9 cellular contexts compared by ENCODE assay signal in genomic region chr19:29667941-29668340, GRCh38. TPM values are rescaled to one million over a fixed set of nuclear protein-coding genes. Genes with fewer than 3 reads are reported as not detected.
DNase-seq lines count a peak whose midpoint lies in the region; ATAC-seq and TF ChIP-seq lines count a peak whose summit lies in the region.
"Had no signal": no experiment of that assay in that cellular context is flagged by ENCODE, and none has a peak within 500 bp of the region (broad histone marks: within the 10 kb centered on the region; RNA-seq: fewer than 3 reads in every experiment).

No MANE protein-coding gene starts in this region.

- in situ Hi-C loops in IMR-90 (cut with MboI; ENCODE audit: low sequenced_read_pairs) (no loop called here), HAP-1 (cut with MboI; ENCODE audit: low sequenced_read_pairs) (no loop called here)

- intact Hi-C loops in IMR-90 (cut with micrococcal nuclease): loop anchor here (2.0 kb wide), 1 partner anchor 19 kb away; no protein-coding TSS in a partner anchor
- intact Hi-C loops in activated CD4-positive, alpha-beta T cell treated with anti-CD3 and anti-CD28 coated beads for 36 hours (cut with DNase I, micrococcal nuclease): loop anchor here (1.0 to 10.0 kb wide), 4 partner anchors 13 to 1547 kb away; partner anchors contain the start of gene UQCRFS1 (in 1 of the 2)

- peaks cover 41% of the 10 kb centered on the region for H3K36me3 Mint-ChIP-seq in activated CD4-positive, alpha-beta T cell treated with anti-CD3 and anti-CD28 coated beads for 36 hours (ENCODE audit: low read depth)
- peaks cover 40% of the 10 kb centered on the region for H3K36me3 Mint-ChIP-seq in stimulated activated naive CD8-positive, alpha-beta T cell treated with anti-CD3 and anti-CD28 coated beads, Interleukin-15, Interleukin-2, amounts not matched to agents 100 ng/mL and 50 ng/mL, for 24 hours (ENCODE audit: low read depth)

- peaks cover 25% of the 10 kb centered on the region for H3K4me1 ChIP-seq in IMR-90 (ENCODE audit: control insufficient read depth, insufficient read depth, low read length)
- H3K4me1 ChIP-seq in HAP-1: peaks cover 6% of the 10 kb centered on the region

- POLR2A ChIA-PET in IMR-90 (lab: Charles Lee; ENCODE audit: unreplicated experiment): interaction anchor here (0.5 kb wide), 1 partner anchor 183 kb away, joined by 6 read pairs; no protein-coding TSS in a partner anchor
- POLR2A ChIA-PET in activated CD4-positive, alpha-beta T cell treated with anti-CD3 and anti-CD28 coated beads for 36 hours (lab: Charles Lee): interaction anchor here (2.0 kb wide), 1 partner anchor 62 kb away, joined by 8 read pairs; the partner anchor contains the start of gene POP4

- no peak overlapping the region for H3K18ac ChIP-seq in IMR-90 (ENCODE audit: low read depth, low read length)

- H3K4me1 Mint-ChIP-seq in activated CD4-positive, alpha-beta T cell treated with anti-CD3 and anti-CD28 coated beads for 36 hours: peaks cover 76% of the 10 kb centered on the region
- peaks cover 85% of the 10 kb centered on the region for H3K4me1 Mint-ChIP-seq in stimulated activated naive CD8-positive, alpha-beta T cell treated with anti-CD3 and anti-CD28 coated beads, Interleukin-15, Interleukin-2, amounts not matched to agents 100 ng/mL and 50 ng/mL, for 24 hours (ENCODE audit: low read depth)

- H2BK20ac ChIP-seq in IMR-90 (ENCODE audit: low read depth, low read length): no peak overlapping the region

- H3K4ac ChIP-seq in IMR-90 (ENCODE audit: low read depth, low read length): no peak overlapping the region

- no CpG with 5 or more reads among the region's 7 CpGs for WGBS in IMR-90 (ENCODE audit: extremely low coverage in 2 of 2, insufficient read length in 1 of 2), 2 experiments

- H3K14ac ChIP-seq in IMR-90 (replicated peaks; ENCODE audit: low read depth, low read length): no peak overlapping the region

- H3K9me3 ChIP-seq in IMR-90 (ENCODE audit: control insufficient read depth, insufficient read depth, low read length) (no peaks in the 10 kb centered on the region), HAP-1 (no peaks in the 10 kb centered on the region)

- dilution Hi-C loops in IMR-90 (cut with HindIII; ENCODE audit: low sequenced_read_pairs, unreplicated experiment): no loop called here

- no peak for TF ChIP-seq POLR2A in IMR-90 (IDR thresholded peaks at IDR 0.05; ENCODE audit: low read depth, low read length)

- H2AK9ac ChIP-seq in IMR-90 (replicated peaks; ENCODE audit: low read depth, low read length, poor library complexity): no peak overlapping the region

- DNase-seq in IMR-90 (no peak), HAP-1 (ENCODE audit: low spot score in 2 of 2) (no peak), LoVo (ENCODE audit: low spot score) (no peak), C1 segment of cervical spinal cord (lab: John Stamatoyannopoulos, UW) (no peak)
- peak; percentile 80 for DNase-seq in activated CD4-positive, alpha-beta T cell treated with anti-CD3 and anti-CD28 coated beads for 36 hours
- DNase-seq in effector CD8-positive, alpha-beta T cell (lab: John Stamatoyannopoulos, UW): peak; percentile 26
- DNase-seq: NCI-H1694 had no signal

- no peak overlapping the region for H4K8ac ChIP-seq in IMR-90 (ENCODE audit: low read depth in 2 of 2, low read length in 2 of 2)

- H4K20me1 ChIP-seq in IMR-90 (ENCODE audit: insufficient read depth, low read length): peaks cover 38% of the 10 kb centered on the region

- no peak overlapping the region for H2BK120ac ChIP-seq in IMR-90 (ENCODE audit: low read depth, low read length)

- no peak overlapping the region for H3K23ac ChIP-seq in IMR-90 (ENCODE audit: low read depth, low read length)

- TF ChIP-seq RAD21 in IMR-90 (IDR thresholded peaks at IDR 0.05; ENCODE audit: low read length): no peak

- H3K27ac Mint-ChIP-seq in activated CD4-positive, alpha-beta T cell treated with anti-CD3 and anti-CD28 coated beads for 36 hours: peak overlapping the region; percentile 96
- H3K27ac Mint-ChIP-seq in stimulated activated naive CD8-positive, alpha-beta T cell treated with anti-CD3 and anti-CD28 coated beads, Interleukin-15, Interleukin-2, amounts not matched to agents 100 ng/mL and 50 ng/mL, for 24 hours: peak overlapping the region; percentile 80

- H3K27me3 ChIP-seq in IMR-90 (ENCODE audit: control insufficient read depth, insufficient read depth, low read length) (no peaks in the 10 kb centered on the region), HAP-1 (ENCODE audit: low read depth) (no peaks in the 10 kb centered on the region)

- no peak overlapping the region for H3K56ac ChIP-seq in IMR-90 (ENCODE audit: extremely low read depth, insufficient read depth, low read length)

- H2AFZ ChIP-seq in IMR-90 (replicated peaks; ENCODE audit: low read length, poor library complexity): no peak overlapping the region

- 0 out of 2 replicates have a peak overlapping the region, but pooled peaks have one; percentile 7 for H2AK5ac ChIP-seq in IMR-90 (ENCODE audit: low read depth, low read length)

- H3K4me2 ChIP-seq in IMR-90 (ENCODE audit: low read depth, low read length): no peak overlapping the region

- H3K9me1 ChIP-seq in IMR-90 (ENCODE audit: insufficient read depth, low read length): peaks cover 22% of the 10 kb centered on the region

- H4K91ac ChIP-seq in IMR-90 (ENCODE audit: insufficient read depth, low read depth, low read length): no peak overlapping the region

- no peak overlapping the region for H2BK15ac ChIP-seq in IMR-90 (ENCODE audit: low read depth, low read length)

- H3K9me3 Mint-ChIP-seq in activated CD4-positive, alpha-beta T cell treated with anti-CD3 and anti-CD28 coated beads for 36 hours (ENCODE audit: low read depth): no peaks in the 10 kb centered on the region
- H3K9me3 Mint-ChIP-seq in stimulated activated naive CD8-positive, alpha-beta T cell treated with anti-CD3 and anti-CD28 coated beads, Interleukin-15, Interleukin-2, amounts not matched to agents 100 ng/mL and 50 ng/mL, for 24 hours: no peaks in the 10 kb centered on the region

- ATAC-seq in IMR-90 (ENCODE audit: low read depth) (no peak), GM21737 (IDR thresholded peaks at IDR 0.05; ENCODE audit: unreplicated experiment) (no peak)
- peak; percentile 32 for ATAC-seq in activated CD4-positive, alpha-beta T cell treated with anti-CD3 and anti-CD28 coated beads for 36 hours

- no peak overlapping the region for H4K5ac ChIP-seq in IMR-90 (ENCODE audit: low read depth, low read length)

- no peak for TF ChIP-seq CTCF in IMR-90 (conservative IDR thresholded peaks at IDR 0.05; ENCODE audit: low read depth, low read length)

- peaks cover 22 to 73% of the 10 kb centered on the region in 2 experiments for H3K79me1 ChIP-seq in IMR-90 (ENCODE audit: low read depth in 1 of 2, low read length in 2 of 2)

- no peak overlapping the region for H2BK5ac ChIP-seq in IMR-90 (ENCODE audit: low read depth, low read length, poor library complexity, severe bottlenecking)

- BruUV-seq in IMR-90 (replicated peaks; lab: Mats Ljungman, UMichigan): no TSS peak

- H3K36me3 ChIP-seq in IMR-90 (ENCODE audit: control insufficient read depth, insufficient read depth, low read length): peaks cover 2% of the 10 kb centered on the region; the same call in 1 of the 2 replicates
- H3K36me3 ChIP-seq in HAP-1 (replicated peaks): no peaks in the 10 kb centered on the region

- CTCF ChIA-PET in IMR-90 (lab: Yijun Ruan, JAX): interaction anchor here (1.6 kb wide), 1 partner anchor 58 kb away, joined by 4 read pairs; no protein-coding TSS in a partner anchor
- CTCF ChIA-PET in activated CD4-positive, alpha-beta T cell treated with anti-CD3 and anti-CD28 coated beads for 36 hours (lab: Charles Lee): interaction anchor here (0.6 to 5.2 kb wide), 14 partner anchors 10 to 459 kb away, joined by 3 to 55 read pairs (median 4); partner anchors contain the start of genes C19orf12 and POP4

- H3K27ac ChIP-seq in IMR-90 (ENCODE audit: insufficient read depth, low read length): no peak overlapping the region

- no peaks in the 10 kb centered on the region for H3K27me3 Mint-ChIP-seq in activated CD4-positive, alpha-beta T cell treated with anti-CD3 and anti-CD28 coated beads for 36 hours
- no peaks in the 10 kb centered on the region for H3K27me3 Mint-ChIP-seq in stimulated activated naive CD8-positive, alpha-beta T cell treated with anti-CD3 and anti-CD28 coated beads, Interleukin-15, Interleukin-2, amounts not matched to agents 100 ng/mL and 50 ng/mL, for 24 hours

- H3K4me3 ChIP-seq in IMR-90 (ENCODE audit: insufficient read depth, low read depth, low read length) (no peak overlapping the region), HAP-1 (no peak overlapping the region)

- peak overlapping the region; percentile 87 for H3K4me3 Mint-ChIP-seq in activated CD4-positive, alpha-beta T cell treated with anti-CD3 and anti-CD28 coated beads for 36 hours
- peak overlapping the region; percentile 88 for H3K4me3 Mint-ChIP-seq in stimulated activated naive CD8-positive, alpha-beta T cell treated with anti-CD3 and anti-CD28 coated beads, Interleukin-15, Interleukin-2, amounts not matched to agents 100 ng/mL and 50 ng/mL, for 24 hours

- no peak overlapping the region for H3K9ac ChIP-seq in IMR-90 (ENCODE audit: low read depth, low read length)

TF ChIP-seq in IMR-90, 13 proteins besides CTCF, POLR2A, EP300 and RAD21 (continues in another document):
- TF ChIP-seq CEBPB (IDR thresholded peaks at IDR 0.05; ENCODE audit: low read depth, low read length): no peak
- no peak for TF ChIP-seq RCOR1 (IDR thresholded peaks at IDR 0.05; ENCODE audit: insufficient replicate concordance, low read length)
- TF ChIP-seq RFX5 (IDR thresholded peaks at IDR 0.05; ENCODE audit: low read depth, low read length): no peak
- no peak for TF ChIP-seq CHD1 (IDR thresholded peaks at IDR 0.05; ENCODE audit: low read depth, low read length)
- TF ChIP-seq SMC3 (IDR thresholded peaks at IDR 0.05; ENCODE audit: low read depth, low read length): no peak
- TF ChIP-seq MAFK (IDR thresholded peaks at IDR 0.05; ENCODE audit: low read depth, low read length): no peak
- TF ChIP-seq FOS (IDR thresholded peaks at IDR 0.05; ENCODE audit: low read depth, low read length): no peak
- TF ChIP-seq MAZ (IDR thresholded peaks at IDR 0.05; ENCODE audit: borderline replicate concordance, low read depth, low read length): no peak

RNA-seq across cellular contexts. Expression of gene PLEKHF1, which starts 2.7 kb away (rescaled TPM):
- 4.7 and 5.0 TPM in 2 replicates for total RNA-seq in IMR-90 (2012; rRNA removed)
- polyA plus RNA-seq in IMR-90 (2012; rRNA removed): 6.6 and 7.2 TPM in 2 replicates
- polyA plus RNA-seq in IMR-90 (2012; cell fraction: cytosol; rRNA removed): 7.0 and 12.9 TPM in 2 replicates
- 10.8 and 25.4 TPM in 2 replicates for polyA plus RNA-seq in IMR-90 (2012; cell fraction: nucleus; rRNA removed; ENCODE audit: low replicate concordance)
- 10 to 100 TPM; 25.4 to 26.6 TPM for total RNA-seq in activated CD4-positive, alpha-beta T cell treated with anti-CD3 and anti-CD28 coated beads for 36 hours

RNA-seq across cellular contexts. Expression of gene C19orf12, which starts 47.1 kb away (rescaled TPM):
- 16.3 and 19.2 TPM in 2 replicates for total RNA-seq in IMR-90 (2012; rRNA removed)
- polyA plus RNA-seq in IMR-90 (2012; rRNA removed): 24.0 and 24.2 TPM in 2 replicates
- polyA plus RNA-seq in IMR-90 (2012; cell fraction: cytosol; rRNA removed): 16.3 and 25.0 TPM in 2 replicates
- 21.2 and 29.1 TPM in 2 replicates for polyA plus RNA-seq in IMR-90 (2012; cell fraction: nucleus; rRNA removed; ENCODE audit: low replicate concordance)
- total RNA-seq in activated CD4-positive, alpha-beta T cell treated with anti-CD3 and anti-CD28 coated beads for 36 hours: 10 to 100 TPM; 26.7 to 35.7 TPM

Comparison
In these comparisons a context has a peak if more than half of its experiments do, and no peak if none do; other contexts are left out.
1. DNase-seq: peak in activated CD4-positive, alpha-beta T cell treated with anti-CD3 and anti-CD28 coated beads for 36 hours (single experiment) and effector CD8-positive, alpha-beta T cell (single experiment); none in IMR-90 (single experiment), HAP-1 (0 of 2), LoVo (single experiment) and C1 segment of cervical spinal cord (0 of 14).